13 cellular contexts compared by ENCODE assay signal in genomic region chr11:114134870-114135269, GRCh38.
DNase-seq lines count a peak whose midpoint lies in the region; ATAC-seq and TF ChIP-seq lines count a peak whose summit lies in the region.
"Had no signal": no experiment of that assay in that cellular context is flagged by ENCODE, and none has a peak within 500 bp of the region (broad histone marks: within the 10 kb centered on the region; RNA-seq: fewer than 3 reads in every experiment).

No MANE protein-coding gene starts in this region.

- no peaks in the 10 kb centered on the region for H3K27me3 ChIP-seq in RWPE2 (ENCODE audit: insufficient read depth, poor library complexity, severe bottlenecking)
- no peaks in the 10 kb centered on the region for H3K27me3 ChIP-seq in gastrocnemius medialis
- H3K27me3 ChIP-seq: tibial nerve had no signal

- in situ Hi-C loops in gastrocnemius medialis (cut with MboI; ENCODE audit: low sequenced_read_pairs in 4 of 4), result no loop called here

- H3K36me3 ChIP-seq in RWPE2 (ENCODE audit: low read depth), result 0 out of 2 replicates have a peak, but pooled peaks cover 3% of the 10 kb centered on the region
- peaks cover 0 to 4% of the 10 kb centered on the region in 2 donors for H3K36me3 ChIP-seq in gastrocnemius medialis

- H3K4me3 ChIP-seq in RWPE2 (ENCODE audit: severe bottlenecking) (no peak overlapping the region), gastrocnemius medialis (peak overlapping the region in 1 of 4 donors; percentile 24)
- H3K4me3 ChIP-seq: tibial nerve had no signal

- intact Hi-C loops in gastrocnemius medialis (cut with DNase I; ENCODE audit: low total_unique reads), result no loop called here

- H3K9me3 ChIP-seq in RWPE2 (ENCODE audit: severe bottlenecking) (no peaks in the 10 kb centered on the region), gastrocnemius medialis (no peaks in the 10 kb centered on the region)
- H3K9me3 ChIP-seq: tibial nerve had no signal

- DNase-seq in Daoy (ENCODE audit: low read depth) (peak; percentile 49), RWPE2 (ENCODE audit: low spot score) (no peak), fibroblast of gingiva (ENCODE audit: low read depth) (peak; percentile 89), gastrocnemius medialis (no peak), NCI-H1092 (lab: John Stamatoyannopoulos, UW) (no peak), SKM-1 (lab: John Stamatoyannopoulos, UW; ENCODE audit: unreplicated experiment) (no peak), putamen (ENCODE audit: low spot score) (no peak)
- DNase-seq: caudate nucleus; hippocampal formation; NCI-H524; stimulated activated CD4-positive, alpha-beta T cell treated with anti-CD3 and anti-CD28 coated beads, Interleukin-4, amount 100 ng/mL, for 24 hours had no signal

- TF ChIP-seq POLR2A in gastrocnemius medialis (IDR thresholded peaks at IDR 0.05), result no peak

- H3K27ac ChIP-seq in RWPE2 (ENCODE audit: poor library complexity, severe bottlenecking), result peak overlapping the region; percentile 52
- peak overlapping the region; percentile 94 to 99 (median 96) for H3K27ac ChIP-seq in gastrocnemius medialis

- TF ChIP-seq CTCF in RWPE2 (IDR thresholded peaks at IDR 0.05; ENCODE audit: poor library complexity, severe bottlenecking) (no peak), gastrocnemius medialis (IDR thresholded peaks at IDR 0.05 in 4 of 5, conservative IDR thresholded peaks at IDR 0.05 in 1 of 5) (no peak)

- peaks cover 27% of the 10 kb centered on the region for H3K4me1 ChIP-seq in RWPE2 (ENCODE audit: insufficient read depth, poor library complexity, severe bottlenecking)
- peaks cover 99 to 100% of the 10 kb centered on the region in 2 donors for H3K4me1 ChIP-seq in gastrocnemius medialis

- ATAC-seq in RWPE2 (ENCODE audit: low read depth) (peak; percentile 80), gastrocnemius medialis (peak in 1 of 2 donors; percentile 9)
- no peak for ATAC-seq in activated CD4-positive, CD25-positive, alpha-beta regulatory T cell treated with anti-CD3 and anti-CD28 coated beads, Interleukin-2, amount 50 U/mL, for 24 hours

Comparison
In these comparisons a context has a peak if more than half of its experiments do, and no peak if none do; other contexts are left out.
1. DNase-seq: peak in Daoy (single experiment) and fibroblast of gingiva (single experiment); none in RWPE2 (single experiment), gastrocnemius medialis (0 of 2), NCI-H1092 (single experiment), SKM-1 (single experiment) and putamen (single experiment).